ENCODE assay signal across 13 cellular contexts in genomic region chr9:97737429-97737828, GRCh38. TPM values are rescaled to one million over a fixed set of nuclear protein-coding genes. Genes with fewer than 3 reads are reported as not detected.
DNase-seq lines count a peak whose midpoint lies in the region; ATAC-seq, FAIRE-seq and TF ChIP-seq lines count a peak whose summit lies in the region.
"Had no signal": no experiment of that assay in that cellular context is flagged by ENCODE, and none has a peak within 500 bp of the region (broad histone marks: within the 10 kb centered on the region; RNA-seq: fewer than 3 reads in every experiment).

No MANE protein-coding gene starts in this region.

- peaks cover 5% of the 10 kb centered on the region for H3K36me3 Mint-ChIP-seq in WTC11

- POLR2A ChIA-PET in WTC11 (lab: Charles Lee): no interaction called here

- CTCF ChIA-PET in WTC11 (lab: Charles Lee): interaction anchor here (0.9 kb wide), 2 partner anchors 111 to 153 kb away, joined by 3 read pairs; no protein-coding TSS in a partner anchor

- H3K27me3 Mint-ChIP-seq in WTC11 (ENCODE audit: low read depth): peaks cover 49% of the 10 kb centered on the region

- intact Hi-C loops in posterior cingulate gyrus (cut with DNase I) (no loop called here), uterus (cut with DNase I; ENCODE audit: low total_unique reads) (no loop called here)

- H3K4me1 Mint-ChIP-seq in WTC11: peaks cover 12% of the 10 kb centered on the region

- DNase-seq in NCI-H748 (lab: John Stamatoyannopoulos, UW; ENCODE audit: unreplicated experiment) (peak; percentile 59), NCI-H748 treated with DMSO at 0.1 percent for 48 hours (lab: John Stamatoyannopoulos, UW) (no peak), NCI-H2227 (lab: John Stamatoyannopoulos, UW; ENCODE audit: unreplicated experiment) (peak; percentile 74), WTC11 (ENCODE audit: low spot score) (peak; percentile 23), urothelium cell line (ENCODE audit: low spot score) (peak; percentile 25), posterior cingulate gyrus (no peak), uterus (no peak)
- DNase-seq: NCI-H1092; stimulated activated CD4-positive, alpha-beta T cell treated with anti-CD3 and anti-CD28 coated beads, Interleukin-12 subunit alpha, Interleukin-12 subunit beta, amount 100 ng/mL, for 4 hours had no signal

- H3K4me3 ChIP-seq in uterus: no peak overlapping the region
- H3K4me3 ChIP-seq: breast epithelium had no signal

- H3K4me3 Mint-ChIP-seq in WTC11: no peak overlapping the region
- H3K4me3 Mint-ChIP-seq: nephron had no signal

- ATAC-seq in WTC11 (peak; percentile 57), HG03521 (IDR thresholded peaks at IDR 0.05; ENCODE audit: unreplicated experiment) (no peak)

- H3K9me3 Mint-ChIP-seq in WTC11: peaks cover 12% of the 10 kb centered on the region
- H3K9me3 Mint-ChIP-seq: activated T-helper 2 cell treated with anti-CD3 and anti-CD28 coated beads, Interferon-gamma antibody, Interleukin-2, Interleukin-4, amounts not matched to agents 10 μg/mL and 5 μg/mL and 100 μg/mL, durations not matched to agents 14 hours and 24 hours and 36 hours had no signal

- H3K27ac ChIP-seq in uterus: no peak overlapping the region
- H3K27ac ChIP-seq: breast epithelium had no signal

- H3K9me3 ChIP-seq in uterus: no peaks in the 10 kb centered on the region

- no peaks in the 10 kb centered on the region for H3K27me3 ChIP-seq in uterus

- no peak for FAIRE-seq in urothelium cell line (lab: Jason Lieb, UNC)

- no peak for TF ChIP-seq POLR2A in uterus (IDR thresholded peaks at IDR 0.05)

- no peaks in the 10 kb centered on the region for H3K36me3 ChIP-seq in uterus
- H3K36me3 ChIP-seq: breast epithelium had no signal

- TF ChIP-seq CTCF in WTC11 (IDR thresholded peaks at IDR 0.05) (no peak), uterus (IDR thresholded peaks at IDR 0.05) (no peak)

- no peak overlapping the region for H3K27ac Mint-ChIP-seq in WTC11
- H3K27ac Mint-ChIP-seq: activated T-helper 2 cell treated with anti-CD3 and anti-CD28 coated beads, Interferon-gamma antibody, Interleukin-2, Interleukin-4, amounts not matched to agents 10 μg/mL and 5 μg/mL and 100 μg/mL, durations not matched to agents 14 hours and 24 hours and 36 hours; nephron had no signal

- H3K4me1 ChIP-seq in uterus: no peaks in the 10 kb centered on the region
- H3K4me1 ChIP-seq: breast epithelium had no signal

TF ChIP-seq in WTC11, 78 proteins besides CTCF, POLR2A, EP300 and RAD21:
- TF ChIP-seq GABPB1 (CRISPR knock-in tag; IDR thresholded peaks at IDR 0.05): no peak
- TF ChIP-seq ZNF232 (CRISPR knock-in tag; IDR thresholded peaks at IDR 0.05): no peak
- TF ChIP-seq USF2 (CRISPR knock-in tag; IDR thresholded peaks at IDR 0.05): peak; percentile 90
- TF ChIP-seq USF1 (CRISPR knock-in tag; IDR thresholded peaks at IDR 0.05): peak; percentile 85
- TF ChIP-seq NFYB (CRISPR knock-in tag; conservative IDR thresholded peaks at IDR 0.05; ENCODE audit: low read depth): peak; percentile 87
- TF ChIP-seq ERG (CRISPR knock-in tag; IDR thresholded peaks at IDR 0.05): no peak
- TF ChIP-seq PRDM15 (CRISPR knock-in tag; IDR thresholded peaks at IDR 0.05): no peak
- TF ChIP-seq ZNF512 (CRISPR knock-in tag; IDR thresholded peaks at IDR 0.05; ENCODE audit: borderline replicate concordance): no peak

RNA-seq across cellular contexts. Expression of gene XPA, which starts 40.3 kb away (rescaled TPM):
- total RNA-seq in WTC11 (2021): 2.7 to 3.6 TPM (median 3.0 TPM) in 3 replicates
- 10 to 100 TPM in 3 of 4 donors, 1 to 10 TPM in 1; 10.0 to 31.6 (median 23.7) TPM for total RNA-seq in uterus

Comparison
In these comparisons a context has a peak if more than half of its experiments do, and no peak if none do; other contexts are left out.
1. DNase-seq: peak in NCI-H748 (single experiment), NCI-H2227 (single experiment), WTC11 (single experiment) and urothelium cell line (single experiment); none in NCI-H748 treated with DMSO at 0.1 percent for 48 hours (single experiment), posterior cingulate gyrus (0 of 10) and uterus (0 of 2).